Comparison of ENCODE assay signal across 23 cellular contexts in the genomic region with DNA sequence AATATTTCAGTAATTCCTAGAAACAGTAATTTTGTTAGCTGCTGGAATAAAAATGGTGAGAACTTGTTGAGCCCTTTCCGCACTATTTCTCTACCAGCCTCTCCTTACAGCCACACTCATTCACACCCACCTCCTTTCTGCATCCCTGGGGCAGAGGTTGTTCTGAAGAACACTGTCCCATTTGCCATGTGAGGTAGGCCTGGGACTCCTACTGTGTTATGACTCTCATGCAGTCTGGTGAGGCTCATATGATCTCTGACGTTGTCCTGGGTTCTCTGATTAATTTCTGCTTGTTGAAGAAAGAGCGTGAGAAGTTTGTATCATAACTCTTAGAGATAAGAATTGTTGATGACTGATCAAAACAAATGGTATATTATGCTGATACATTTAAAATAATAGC. TPM values are rescaled to one million over a fixed set of nuclear protein-coding genes. Genes with fewer than 3 reads are reported as not detected.
"Had no signal": no experiment of that assay in that cellular context is flagged by ENCODE, and none has a peak within 500 bp of the region (broad histone marks: within the 10 kb centered on the region; RNA-seq: fewer than 3 reads in every experiment).

No MANE protein-coding gene starts in this region.

- ATAC-seq: activated T-cell treated with anti-CD3 and anti-CD28 coated beads, Interleukin-2, amount 50 U/mL, for 72 hours; WTC11 had no signal

- DNase-seq: activated CD4-positive, alpha-beta memory T cell treated with anti-CD3 and anti-CD28 coated beads for 36 hours; activated CD4-positive, alpha-beta T cell treated with anti-CD3 and anti-CD28 coated beads, Interleukin-2, amount 10 ng/mL, durations not matched to agents 7 days and 5 days; activated CD4-positive, CD25-positive, alpha-beta regulatory T cell treated with anti-CD3 and anti-CD28 coated beads, Interleukin-2, amount 50 U/mL, for 72 hours; activated CD8-positive, alpha-beta memory T cell treated with anti-CD3 and anti-CD28 coated beads for 24 hours; activated gamma-delta T cell treated with Interleukin-2 at 50 U/mL for 16 hours; activated naive CD4-positive, alpha-beta T cell treated with anti-CD3 and anti-CD28 coated beads, Interleukin-2, amount 50 U/mL, for 16 hours; activated T-cell treated with anti-CD3 and anti-CD28 coated beads, Interleukin-2, amount 50 U/mL, for 72 hours; aorta; KG1; NCI-H1092; NCI-H1417; NCI-H1694; NCI-H2029; NCI-H2107; NCI-H345; NCI-H510A; NCI-H526 treated with DMSO at 0.1 percent for 48 hours; NCI-H82; SIG-M5 had no signal

- H3K27ac ChIP-seq: SK-N-MC had no signal

- H3K27ac Mint-ChIP-seq: activated CD4-positive, alpha-beta memory T cell treated with anti-CD3 and anti-CD28 coated beads for 36 hours; activated CD4-positive, alpha-beta T cell treated with anti-CD3 and anti-CD28 coated beads, Interleukin-2, amount 10 ng/mL, durations not matched to agents 7 days and 5 days; activated T-cell treated with anti-CD3 and anti-CD28 coated beads, Interleukin-2, amount 50 U/mL, for 72 hours; activated T-helper 2 cell treated with anti-CD3 and anti-CD28 coated beads, Interferon-gamma antibody, Interleukin-2, Interleukin-4, amounts not matched to agents 10 μg/mL and 5 μg/mL and 100 μg/mL, durations not matched to agents 14 hours and 24 hours and 36 hours; WTC11 had no signal

- H3K9me3 Mint-ChIP-seq: activated CD4-positive, alpha-beta memory T cell treated with anti-CD3 and anti-CD28 coated beads for 36 hours; activated CD4-positive, alpha-beta T cell treated with anti-CD3 and anti-CD28 coated beads, Interleukin-2, amount 10 ng/mL, durations not matched to agents 7 days and 5 days; activated T-cell treated with anti-CD3 and anti-CD28 coated beads, Interleukin-2, amount 50 U/mL, for 72 hours; WTC11 had no signal

- H3K4me3 ChIP-seq: SK-N-MC had no signal

- H3K4me3 Mint-ChIP-seq: activated CD4-positive, alpha-beta memory T cell treated with anti-CD3 and anti-CD28 coated beads for 36 hours; activated CD4-positive, alpha-beta T cell treated with anti-CD3 and anti-CD28 coated beads, Interleukin-2, amount 10 ng/mL, durations not matched to agents 7 days and 5 days; activated T-cell treated with anti-CD3 and anti-CD28 coated beads, Interleukin-2, amount 50 U/mL, for 72 hours; WTC11 had no signal

- H3K36me3 Mint-ChIP-seq: activated CD4-positive, alpha-beta memory T cell treated with anti-CD3 and anti-CD28 coated beads for 36 hours; WTC11 had no signal

RNA-seq across cellular contexts. Expression of gene KCNQ5, which starts 4.1 kb away (rescaled TPM):
- total RNA-seq: RPMI7951 had no signal
